Comparison of ENCODE assay signal across 18 cellular contexts in the genomic region with DNA sequence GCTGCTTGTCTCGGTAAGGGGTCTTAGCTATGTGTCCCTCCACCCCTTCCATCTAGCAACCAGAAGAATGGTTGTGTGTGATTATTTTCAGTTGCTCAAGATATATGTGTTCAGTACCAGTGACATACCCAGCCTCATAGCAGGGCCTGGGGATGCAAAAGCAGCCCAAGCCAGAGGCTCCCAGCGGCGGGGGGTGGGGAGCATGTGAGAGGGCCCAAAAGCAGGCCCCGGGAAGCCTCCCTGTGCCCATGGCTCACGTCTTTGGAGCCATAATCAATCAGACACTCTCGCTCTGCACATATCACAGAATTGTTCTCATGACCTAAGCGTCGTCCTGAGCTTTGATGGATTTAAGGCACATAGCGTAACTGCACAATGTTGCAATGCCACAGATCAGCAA. TPM values are rescaled to one million over a fixed set of nuclear protein-coding genes. Genes with fewer than 3 reads are reported as not detected.
DNase-seq lines count a peak whose midpoint lies in the region; TF ChIP-seq lines count a peak whose summit lies in the region.
"Had no signal": no experiment of that assay in that cellular context is flagged by ENCODE, and none has a peak within 500 bp of the region (broad histone marks: within the 10 kb centered on the region; RNA-seq: fewer than 3 reads in every experiment).

No MANE protein-coding gene starts in this region.

- no peak overlapping the region for H4K91ac ChIP-seq in trophoblast cell (ENCODE audit: low read depth, low read length)

- CTCF ChIA-PET in mammary epithelial cell (lab: Charles Lee; ENCODE audit: low non-redundant PET), result no interaction called here
- CTCF ChIA-PET in activated CD4-positive, alpha-beta memory T cell treated with anti-CD3 and anti-CD28 coated beads, Interleukin-2, amount 10 ng/mL, durations not matched to agents 7 days and 5 days (lab: Charles Lee), result no interaction called here

- no peak overlapping the region for H4K12ac ChIP-seq in trophoblast cell (ENCODE audit: low read depth, low read length)

- H3K36me3 Mint-ChIP-seq in brain (peaks cover 47% of the 10 kb centered on the region), nephron (ENCODE audit: low read depth) (peaks cover 8% of the 10 kb centered on the region)
- no peaks in the 10 kb centered on the region for H3K36me3 Mint-ChIP-seq in activated CD4-positive, alpha-beta memory T cell treated with anti-CD3 and anti-CD28 coated beads, Interleukin-2, amount 10 ng/mL, durations not matched to agents 7 days and 5 days (ENCODE audit: low read depth)

- H3K27ac ChIP-seq in breast epithelium (peak overlapping the region; percentile 84 to 98), mammary epithelial cell (ENCODE audit: insufficient read depth, low read depth, low read length) (no peak overlapping the region), trophoblast cell (ENCODE audit: low read depth, low read length) (no peak overlapping the region)
- H3K27ac ChIP-seq: 22Rv1, BLaER1, HL-60 had no signal

- H3K14ac ChIP-seq in trophoblast cell (ENCODE audit: low read length), result no peak overlapping the region

- no peak overlapping the region for H2AFZ ChIP-seq in mammary epithelial cell (ENCODE audit: low read depth, low read length)
- no peak overlapping the region for H2AFZ ChIP-seq in trophoblast cell (ENCODE audit: insufficient read depth, low read length, poor library complexity)

- BruUV-seq in mammary epithelial cell (replicated peaks; lab: Mats Ljungman, UMichigan), result no TSS peak

- DNase-seq in breast epithelium (ENCODE audit: low spot score in 2 of 2) (no peak), mammary epithelial cell (no peak), trophoblast cell (no peak), HT-29 (ENCODE audit: low spot score) (no peak)
- DNase-seq in stimulated activated CD4-positive, alpha-beta T cell treated with anti-CD3 and anti-CD28 coated beads, Interleukin-12 subunit alpha, Interleukin-12 subunit beta, amount 100 ng/mL, for 4 hours, result no peak
- DNase-seq in activated CD4-positive, alpha-beta memory T cell treated with anti-CD3 and anti-CD28 coated beads, Interleukin-2, amount 10 ng/mL, durations not matched to agents 7 days and 5 days, result no peak
- DNase-seq: AML-193; Caco-2; CD8-positive, alpha-beta memory T cell; DMS53; GF-D8; HCEC 1CT; HFFc6 had no signal

- H3K36me3 ChIP-seq in breast epithelium, result no peaks in the 10 kb centered on the region
- peaks cover 2% of the 10 kb centered on the region for H3K36me3 ChIP-seq in mammary epithelial cell (ENCODE audit: insufficient read depth, low read length)
- H3K36me3 ChIP-seq in trophoblast cell (ENCODE audit: control insufficient read depth in 1 of 2, insufficient read depth in 2 of 2, low read length in 2 of 2), result peaks cover 6 to 7% of the 10 kb centered on the region in 2 experiments

- in situ Hi-C loops in mammary epithelial cell (cut with MboI; ENCODE audit: low sequenced_read_pairs in 2 of 2), result no loop called here

- H3K23ac ChIP-seq in trophoblast cell (ENCODE audit: low read length), result no peak overlapping the region

- no peaks in the 10 kb centered on the region for H3K79me1 ChIP-seq in trophoblast cell (ENCODE audit: low read length)

- H3K4me1 Mint-ChIP-seq in brain (peaks cover 63% of the 10 kb centered on the region), nephron (peaks cover 53% of the 10 kb centered on the region)
- H3K4me1 Mint-ChIP-seq in activated CD4-positive, alpha-beta memory T cell treated with anti-CD3 and anti-CD28 coated beads, Interleukin-2, amount 10 ng/mL, durations not matched to agents 7 days and 5 days, result no peaks in the 10 kb centered on the region

- H3K4me2 ChIP-seq in mammary epithelial cell (ENCODE audit: insufficient read depth, low read depth, low read length) (no peak overlapping the region), trophoblast cell (ENCODE audit: low read length) (no peak overlapping the region)
- H3K4me2 ChIP-seq: BLaER1 had no signal

- H2BK12ac ChIP-seq in trophoblast cell (ENCODE audit: low read length), result no peak overlapping the region

- H3K27me3 ChIP-seq in breast epithelium, result no peaks in the 10 kb centered on the region
- H3K27me3 ChIP-seq in mammary epithelial cell (ENCODE audit: insufficient read depth, low read length), result no peaks in the 10 kb centered on the region
- no peaks in the 10 kb centered on the region for H3K27me3 ChIP-seq in trophoblast cell (ENCODE audit: insufficient read depth, low read length)
- H3K27me3 ChIP-seq: BLaER1 had no signal

- H3K4me1 ChIP-seq in breast epithelium (peaks cover 11 to 16% of the 10 kb centered on the region in 2 donors), mammary epithelial cell (ENCODE audit: insufficient read depth, low read length) (peaks cover 28% of the 10 kb centered on the region), trophoblast cell (ENCODE audit: control insufficient read depth in 1 of 2, insufficient read depth in 2 of 2, low read length in 2 of 2) (peaks cover 4 to 10% of the 10 kb centered on the region in 2 experiments)
- H3K4me1 ChIP-seq: Caco-2 had no signal

- no peaks in the 10 kb centered on the region for H3K27me3 Mint-ChIP-seq in brain
- H3K27me3 Mint-ChIP-seq in nephron (ENCODE audit: low read depth), result peaks cover 7% of the 10 kb centered on the region
- H3K27me3 Mint-ChIP-seq in activated CD4-positive, alpha-beta memory T cell treated with anti-CD3 and anti-CD28 coated beads, Interleukin-2, amount 10 ng/mL, durations not matched to agents 7 days and 5 days, result no peaks in the 10 kb centered on the region
- H3K27me3 Mint-ChIP-seq: CD8-positive, alpha-beta memory T cell had no signal

- no peak overlapping the region for H4K8ac ChIP-seq in trophoblast cell (ENCODE audit: low read depth, low read length)

- H3K9me3 ChIP-seq in breast epithelium, result no peaks in the 10 kb centered on the region
- H3K9me3 ChIP-seq in mammary epithelial cell (replicated peaks; ENCODE audit: insufficient read depth, low read length), result no peaks in the 10 kb centered on the region
- peaks cover 2% of the 10 kb centered on the region for H3K9me3 ChIP-seq in trophoblast cell (ENCODE audit: insufficient read depth, low read depth, low read length)
- H3K9me3 ChIP-seq: Caco-2 had no signal

- H3K9ac ChIP-seq in mammary epithelial cell (ENCODE audit: insufficient read depth, low read length) (no peak overlapping the region), trophoblast cell (ENCODE audit: low read length) (no peak overlapping the region)
- H3K9ac ChIP-seq: BLaER1 had no signal

- no peak overlapping the region for H3K4ac ChIP-seq in trophoblast cell (ENCODE audit: low read depth, low read length)

- peak overlapping the region; percentile 12 to 80 (median 72) for H3K27ac Mint-ChIP-seq in brain
- peak overlapping the region; percentile 84 to 93 (median 89) for H3K27ac Mint-ChIP-seq in nephron
- H3K27ac Mint-ChIP-seq in activated CD4-positive, alpha-beta memory T cell treated with anti-CD3 and anti-CD28 coated beads, Interleukin-2, amount 10 ng/mL, durations not matched to agents 7 days and 5 days, result no peak overlapping the region
- H3K27ac Mint-ChIP-seq: CD8-positive, alpha-beta memory T cell; HFFc6 had no signal

- H3K79me2 ChIP-seq in mammary epithelial cell (ENCODE audit: insufficient read depth, low read length), result peaks cover 82% of the 10 kb centered on the region
- peaks cover 6% of the 10 kb centered on the region for H3K79me2 ChIP-seq in trophoblast cell (ENCODE audit: control insufficient read depth, insufficient read depth, low read length, poor library complexity)

- dilution Hi-C loops in mammary epithelial cell (cut with HindIII; ENCODE audit: low sequenced_read_pairs), result loop anchor here (5.0 kb wide), 1 partner anchor 53 kb away; no protein-coding TSS in a partner anchor

- no peak for TF ChIP-seq CTCF in breast epithelium (IDR thresholded peaks at IDR 0.05)
- TF ChIP-seq CTCF in mammary epithelial cell (conservative IDR thresholded peaks at IDR 0.05 in 1 of 2, IDR thresholded peaks at IDR 0.05 in 1 of 2; ENCODE audit: extremely low read depth in 1 of 2, insufficient read depth in 1 of 2, low read depth in 1 of 2, low read length in 2 of 2), result no peak
- no peak for TF ChIP-seq CTCF in brain (conservative IDR thresholded peaks at IDR 0.05)
- TF ChIP-seq CTCF in nephron (IDR thresholded peaks at IDR 0.05; ENCODE audit: unreplicated experiment in 3 of 3), result no peak

- POLR2A ChIA-PET in activated CD4-positive, alpha-beta memory T cell treated with anti-CD3 and anti-CD28 coated beads, Interleukin-2, amount 10 ng/mL, durations not matched to agents 7 days and 5 days (lab: Charles Lee), result no interaction called here

- peaks cover 0 to 15% (median 0%) of the 10 kb centered on the region in 5 experiments for H3K9me3 Mint-ChIP-seq in brain
- H3K9me3 Mint-ChIP-seq in nephron, result no peaks in the 10 kb centered on the region
- H3K9me3 Mint-ChIP-seq in activated CD4-positive, alpha-beta memory T cell treated with anti-CD3 and anti-CD28 coated beads, Interleukin-2, amount 10 ng/mL, durations not matched to agents 7 days and 5 days, result no peaks in the 10 kb centered on the region
- H3K9me3 Mint-ChIP-seq: CD8-positive, alpha-beta memory T cell; HFFc6 had no signal

- H4K20me1 ChIP-seq in mammary epithelial cell (ENCODE audit: insufficient read depth, low read length), result no peaks in the 10 kb centered on the region

- no peak overlapping the region for H2AK5ac ChIP-seq in trophoblast cell (ENCODE audit: low read length)

- H3K4me3 Mint-ChIP-seq in brain, result no peak overlapping the region
- no peak overlapping the region for H3K4me3 Mint-ChIP-seq in nephron
- no peak overlapping the region for H3K4me3 Mint-ChIP-seq in activated CD4-positive, alpha-beta memory T cell treated with anti-CD3 and anti-CD28 coated beads, Interleukin-2, amount 10 ng/mL, durations not matched to agents 7 days and 5 days
- H3K4me3 Mint-ChIP-seq: CD8-positive, alpha-beta memory T cell; HFFc6 had no signal

- H2BK120ac ChIP-seq in trophoblast cell (ENCODE audit: insufficient read depth, low read length, poor library complexity), result no peak overlapping the region

- no peak overlapping the region for H2BK5ac ChIP-seq in trophoblast cell (ENCODE audit: low read depth, low read length, poor library complexity)

- WGBS in mammary epithelial cell (ENCODE audit: low coverage, missing lambda C conversion rate), result 100% methylated on average over 5 of the region's 9 CpGs
- no CpG with 5 or more reads among the region's 9 CpGs for WGBS in trophoblast cell (ENCODE audit: extremely low coverage, insufficient coverage, insufficient read length)

- intact Hi-C loops in breast epithelium (cut with DNase I; ENCODE audit: low total_unique reads) (no loop called here), mammary epithelial cell (cut with micrococcal nuclease) (no loop called here)

- peak overlapping the region; percentile 33 for H3K18ac ChIP-seq in trophoblast cell (ENCODE audit: low read length)

- H3K4me3 ChIP-seq in breast epithelium, result no peak overlapping the region
- H3K4me3 ChIP-seq in mammary epithelial cell (replicated peaks in 1 of 3; ENCODE audit: insufficient read depth in 1 of 3, low read depth in 2 of 3, low read length in 3 of 3), result no peak overlapping the region
- H3K4me3 ChIP-seq in trophoblast cell (ENCODE audit: low read depth, low read length), result no peak overlapping the region
- H3K4me3 ChIP-seq: BLaER1 had no signal

- no peak for TF ChIP-seq POLR2A in breast epithelium (IDR thresholded peaks at IDR 0.05)

RNA-seq across cellular contexts. Expression of a gene that starts 20.8 kb away (rescaled TPM):
- 10 to 100 TPM; 10.9 to 21.0 (median 15.1) TPM for total RNA-seq in breast epithelium
- 10 to 100 TPM in 1 of 2 donors, 1 to 10 TPM in 1; 7.7 to 12.2 TPM for total RNA-seq in mammary epithelial cell
- polyA plus RNA-seq in mammary epithelial cell, result 4.6 TPM
- polyA minus RNA-seq in mammary epithelial cell, result 7.0 TPM
- 14.7 TPM for polyA plus RNA-seq in brain (ENCODE audit: insufficient read depth, low read depth, low replicate concordance)
- polyA plus RNA-seq in trophoblast cell (2013), result 3.9 and 4.1 TPM in 2 replicates
- total RNA-seq in activated CD4-positive, alpha-beta memory T cell treated with anti-CD3 and anti-CD28 coated beads, Interleukin-2, amount 10 ng/mL, durations not matched to agents 7 days and 5 days, result 1 to 10 TPM; 4.3 to 4.4 TPM
- 17.9 and 23.6 TPM in 2 replicates for total RNA-seq in HT-29 (2014; rRNA removed; shearing (Covaris generic))

Comparison
In these comparisons a context has a peak if more than half of its experiments do, and no peak if none do; other contexts are left out.
1. H3K27ac ChIP-seq: peak in breast epithelium (2 of 2); none in mammary epithelial cell (single experiment) and trophoblast cell (single experiment).